ENCODE assay signal across 18 cellular contexts in genomic region chr15:66099950-66100671, GRCh38.
"Had no signal": no experiment of that assay in that cellular context is flagged by ENCODE, and none has a peak within 500 bp of the region (broad histone marks: within the 10 kb centered on the region; RNA-seq: fewer than 3 reads in every experiment).

No MANE protein-coding gene starts in this region.

- H3K36me3 ChIP-seq: cardiac muscle cell, heart right ventricle, lower lobe of right lung, neutrophil, thoracic aorta had no signal

- H3K4me3 Mint-ChIP-seq: activated CD4-positive, alpha-beta memory T cell treated with anti-CD3 and anti-CD28 coated beads for 36 hours; activated CD8-positive, alpha-beta memory T cell treated with anti-CD3 and anti-CD28 coated beads, Interleukin-2, amount 10 ng/mL, durations not matched to agents 7 days and 5 days; activated naive CD8-positive, alpha-beta T cell treated with anti-CD3 and anti-CD28 coated beads, Interleukin-2, amount 50 U/mL, for 24 hours; natural killer cell; T-helper 17 cell; type B pancreatic cell had no signal

- ATAC-seq: activated CD8-positive, alpha-beta memory T cell treated with anti-CD3 and anti-CD28 coated beads, Interleukin-2, amount 10 ng/mL, durations not matched to agents 7 days and 5 days; activated naive CD8-positive, alpha-beta T cell treated with anti-CD3 and anti-CD28 coated beads, Interleukin-2, amount 50 U/mL, for 24 hours; heart right ventricle; lower lobe of right lung; natural killer cell; T-helper 17 cell had no signal

- H3K9me3 Mint-ChIP-seq: activated CD4-positive, alpha-beta memory T cell treated with anti-CD3 and anti-CD28 coated beads for 36 hours; activated naive CD8-positive, alpha-beta T cell treated with anti-CD3 and anti-CD28 coated beads, Interleukin-2, amount 50 U/mL, for 24 hours; natural killer cell; type B pancreatic cell had no signal

- H3K9me3 ChIP-seq: heart right ventricle, lower lobe of right lung, neutrophil, thoracic aorta had no signal

- H3K36me3 Mint-ChIP-seq: activated CD4-positive, alpha-beta memory T cell treated with anti-CD3 and anti-CD28 coated beads for 36 hours; activated CD8-positive, alpha-beta memory T cell treated with anti-CD3 and anti-CD28 coated beads, Interleukin-2, amount 10 ng/mL, durations not matched to agents 7 days and 5 days; natural killer cell; type B pancreatic cell had no signal

- H3K4me1 ChIP-seq: lower lobe of right lung had no signal

- H3K27me3 ChIP-seq: cardiac muscle cell had no signal

- DNase-seq: activated CD4-positive, alpha-beta memory T cell treated with anti-CD3 and anti-CD28 coated beads for 36 hours; activated CD4-positive, alpha-beta T cell treated with anti-CD3 and anti-CD28 coated beads for 48 hours; activated CD8-positive, alpha-beta memory T cell treated with anti-CD3 and anti-CD28 coated beads, Interleukin-2, amount 10 ng/mL, durations not matched to agents 7 days and 5 days; activated gamma-delta T cell; activated naive CD4-positive, alpha-beta T cell treated with anti-CD3 and anti-CD28 coated beads, Interleukin-2, amount 50 U/mL, for 16 hours; activated naive CD8-positive, alpha-beta T cell treated with anti-CD3 and anti-CD28 coated beads, Interleukin-2, amount 50 U/mL, for 24 hours; erythroblast; foreskin fibroblast; heart right ventricle; lower lobe of right lung; natural killer cell; stimulated activated CD4-positive, alpha-beta T cell treated with anti-CD3 and anti-CD28 coated beads, Interleukin-4, amount 100 ng/mL, for 24 hours; stimulated activated naive CD4-positive, alpha-beta T cell treated with Interleukin-2 at 50 U/mL for 16 hours; T-helper 17 cell had no signal

- H3K4me3 ChIP-seq: cardiac muscle cell, heart right ventricle, lower lobe of right lung, thoracic aorta had no signal

- H3K4me1 Mint-ChIP-seq: activated CD8-positive, alpha-beta memory T cell treated with anti-CD3 and anti-CD28 coated beads, Interleukin-2, amount 10 ng/mL, durations not matched to agents 7 days and 5 days; activated naive CD8-positive, alpha-beta T cell treated with anti-CD3 and anti-CD28 coated beads, Interleukin-2, amount 50 U/mL, for 24 hours; natural killer cell had no signal

- H3K27ac Mint-ChIP-seq: activated CD4-positive, alpha-beta memory T cell treated with anti-CD3 and anti-CD28 coated beads for 36 hours; activated CD8-positive, alpha-beta memory T cell treated with anti-CD3 and anti-CD28 coated beads, Interleukin-2, amount 10 ng/mL, durations not matched to agents 7 days and 5 days; activated naive CD8-positive, alpha-beta T cell treated with anti-CD3 and anti-CD28 coated beads, Interleukin-2, amount 50 U/mL, for 24 hours; natural killer cell; type B pancreatic cell had no signal

- H3K27ac ChIP-seq: cardiac muscle cell, heart right ventricle, lower lobe of right lung, neutrophil, thoracic aorta had no signal
